1 cellular context compared by ENCODE assay signal in genomic region chr4:112153222-112153791, GRCh38.
TF ChIP-seq lines count a peak whose summit lies in the region.

No MANE protein-coding gene starts in this region.

TF ChIP-seq in K562, 482 proteins besides CTCF, POLR2A, EP300 and RAD21 (continued from another document):
- TF ChIP-seq MTA1 (IDR thresholded peaks at IDR 0.05; ENCODE audit: borderline replicate concordance) = peak; percentile 55; the same call in 1 of the 2 replicates
- no peak for TF ChIP-seq ASH1L (IDR thresholded peaks at IDR 0.05; ENCODE audit: borderline replicate concordance, low read depth, partially characterized antibody)
- no peak for TF ChIP-seq ZNF589 (CRISPR knock-in tag; IDR thresholded peaks at IDR 0.05; ENCODE audit: low read depth)
- no peak for TF ChIP-seq RNF219 (CRISPR knock-in tag; IDR thresholded peaks at IDR 0.05)
- TF ChIP-seq ZNF24 (IDR thresholded peaks at IDR 0.05) = no peak
- TF ChIP-seq KLF13 (tag; IDR thresholded peaks at IDR 0.05; ENCODE audit: borderline replicate concordance, low read depth) = no peak
- no peak for TF ChIP-seq SAFB (IDR thresholded peaks at IDR 0.05; ENCODE audit: borderline replicate concordance, low read depth, low read length)
- no peak for TF ChIP-seq ZNF175 (CRISPR knock-in tag; IDR thresholded peaks at IDR 0.05; ENCODE audit: low read depth)
- peak in 1 of 2 experiments; percentile 45; a peak in 1 of 4 replicates for TF ChIP-seq ZNF639 (CRISPR knock-in tag; conservative IDR thresholded peaks at IDR 0.05 in 1 of 2, IDR thresholded peaks at IDR 0.05 in 1 of 2)
- TF ChIP-seq SMARCA4 (IDR thresholded peaks at IDR 0.05) = peak; percentile 88
- TF ChIP-seq KAT8 (IDR thresholded peaks at IDR 0.05; ENCODE audit: low read depth) = no peak
- TF ChIP-seq HNRNPLL (IDR thresholded peaks at IDR 0.05; ENCODE audit: low read depth, low read length, poor library complexity, severe bottlenecking) = no peak
- TF ChIP-seq SRSF9 (IDR thresholded peaks at IDR 0.05; ENCODE audit: borderline replicate concordance, low read depth, low read length) = no peak
- TF ChIP-seq ZNF507 (tag; conservative IDR thresholded peaks at IDR 0.05) = no peak
- no peak for TF ChIP-seq ZNF583 (CRISPR knock-in tag; IDR thresholded peaks at IDR 0.05)
- no peak for TF ChIP-seq MYNN (IDR thresholded peaks at IDR 0.05)
- TF ChIP-seq MYNN (CRISPR knock-in tag; IDR thresholded peaks at IDR 0.05) = no peak
- TF ChIP-seq ETV5 (CRISPR knock-in tag; IDR thresholded peaks at IDR 0.05; ENCODE audit: low read depth) = no peak
- no peak for TF ChIP-seq HNRNPUL1 (IDR thresholded peaks at IDR 0.05; ENCODE audit: low read length)
- no peak for TF ChIP-seq EP400 (IDR thresholded peaks at IDR 0.05)
- no peak for TF ChIP-seq ZNF140 (CRISPR knock-in tag; IDR thresholded peaks at IDR 0.05)
- TF ChIP-seq NCOA1 (IDR thresholded peaks at IDR 0.05; ENCODE audit: low read depth) = no peak; the same call in 1 of the 2 replicates
- no peak for TF ChIP-seq SAFB2 (IDR thresholded peaks at IDR 0.05; ENCODE audit: borderline replicate concordance, low read depth, low read length, severe bottlenecking)
- TF ChIP-seq ZNF655 (CRISPR knock-in tag; IDR thresholded peaks at IDR 0.05) = no peak
